ENCODE assay signal across 6 cellular contexts in the genomic region with DNA sequence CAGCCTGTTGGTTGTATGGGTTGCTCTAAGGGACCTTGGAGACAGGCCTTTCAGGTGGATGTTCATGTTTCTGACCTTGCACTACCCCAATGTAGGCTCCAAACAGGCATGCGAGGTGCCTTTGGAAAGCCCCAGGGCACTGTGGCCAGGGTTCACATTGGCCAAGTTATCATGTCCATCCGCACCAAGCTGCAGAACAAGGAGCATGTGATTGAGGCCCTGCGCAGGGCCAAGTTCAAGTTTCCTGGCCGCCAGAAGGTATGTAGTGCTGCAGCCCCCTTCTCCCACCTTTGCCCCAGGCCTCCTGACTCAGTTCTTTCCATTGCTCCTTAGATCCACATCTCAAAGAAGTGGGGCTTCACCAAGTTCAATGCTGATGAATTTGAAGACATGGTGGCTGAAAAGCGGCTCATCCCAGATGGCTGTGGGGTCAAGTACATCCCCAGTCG. TPM values are rescaled to one million over a fixed set of nuclear protein-coding genes. Genes with fewer than 3 reads are reported as not detected.
DNase-seq lines count a peak whose midpoint lies in the region; ATAC-seq and TF ChIP-seq lines count a peak whose summit lies in the region.
"Not testable (repeated sequence)": the region's sequence is repeated elsewhere in the genome, so short reads cannot be mapped to it uniquely, and the experiment has no call there.

No MANE protein-coding gene starts in this region.

- ATAC-seq in IMR-90 (ENCODE audit: low read depth) = not testable (repeated sequence)

- not testable (repeated sequence) for TF ChIP-seq RAD21 in IMR-90 (IDR thresholded peaks at IDR 0.05; ENCODE audit: low read length)

- not testable (repeated sequence) for H3K56ac ChIP-seq in IMR-90 (ENCODE audit: extremely low read depth, insufficient read depth, low read length)

- POLR2A ChIA-PET in IMR-90 (lab: Charles Lee; ENCODE audit: unreplicated experiment) = not testable (repeated sequence)

- peaks cover 38% of the 10 kb centered on the region for H3K36me3 Mint-ChIP-seq in activated CD4-positive, alpha-beta T cell treated with anti-CD3 and anti-CD28 coated beads, Interleukin-2, amount 10 ng/mL, durations not matched to agents 24 days and 14 days (ENCODE audit: low read depth)
- H3K36me3 Mint-ChIP-seq in brain = peaks cover 25% of the 10 kb centered on the region

- H3K4ac ChIP-seq in IMR-90 (ENCODE audit: low read depth, low read length) = not testable (repeated sequence)

- CTCF ChIA-PET in IMR-90 (lab: Yijun Ruan, JAX) = not testable (repeated sequence)

- peaks cover 44% of the 10 kb centered on the region for H4K20me1 ChIP-seq in IMR-90 (ENCODE audit: insufficient read depth, low read length)

- not testable (repeated sequence) for H3K9me1 ChIP-seq in IMR-90 (ENCODE audit: insufficient read depth, low read length)

- H3K4me2 ChIP-seq in IMR-90 (ENCODE audit: low read depth, low read length) = not testable (repeated sequence)

- peak overlapping the region; percentile 92 for H3K4me3 Mint-ChIP-seq in activated CD4-positive, alpha-beta T cell treated with anti-CD3 and anti-CD28 coated beads, Interleukin-2, amount 10 ng/mL, durations not matched to agents 24 days and 14 days
- H3K4me3 Mint-ChIP-seq in brain = peak overlapping the region; percentile 37 to 99 (median 97)

- not testable (repeated sequence) for H4K91ac ChIP-seq in IMR-90 (ENCODE audit: insufficient read depth, low read depth, low read length)

- H3K4me1 ChIP-seq in BE2C; IMR-90 (ENCODE audit: control insufficient read depth, insufficient read depth, low read length); iPS-18a (ENCODE audit: control insufficient read depth, low read depth, low read length): not testable (repeated sequence)

- H3K79me1 ChIP-seq in IMR-90 (ENCODE audit: low read depth in 1 of 2, low read length in 2 of 2) = peaks cover 4 to 24% of the 10 kb centered on the region in 2 experiments; a peak in 3 of 4 replicates

- H2BK15ac ChIP-seq in IMR-90 (ENCODE audit: low read depth, low read length) = not testable (repeated sequence)

- not testable (repeated sequence) for DNase-seq in BE2C; IMR-90; activated CD4-positive, alpha-beta T cell treated with anti-CD3 and anti-CD28 coated beads, Interleukin-2, amount 10 ng/mL, durations not matched to agents 24 days and 14 days; retinal pigment epithelial cell (ENCODE audit: low read depth)

- not testable (repeated sequence) for H3K9me3 Mint-ChIP-seq in activated CD4-positive, alpha-beta T cell treated with anti-CD3 and anti-CD28 coated beads, Interleukin-2, amount 10 ng/mL, durations not matched to agents 24 days and 14 days
- peaks cover 0 to 39% (median 0%) of the 10 kb centered on the region in 5 experiments for H3K9me3 Mint-ChIP-seq in brain

- H2BK5ac ChIP-seq in IMR-90 (ENCODE audit: low read depth, low read length, poor library complexity, severe bottlenecking) = not testable (repeated sequence)

- not testable (repeated sequence) for H3K23ac ChIP-seq in IMR-90 (ENCODE audit: low read depth, low read length)

- H3K27ac Mint-ChIP-seq in activated CD4-positive, alpha-beta T cell treated with anti-CD3 and anti-CD28 coated beads, Interleukin-2, amount 10 ng/mL, durations not matched to agents 24 days and 14 days = peak overlapping the region; percentile 100
- peak overlapping the region in 1 of 5 experiments; percentile 24 for H3K27ac Mint-ChIP-seq in brain

- not testable (repeated sequence) for H3K9ac ChIP-seq in IMR-90 (ENCODE audit: low read depth, low read length); iPS-18a (ENCODE audit: low read length)

- H4K8ac ChIP-seq in IMR-90 (ENCODE audit: low read depth in 2 of 2, low read length in 2 of 2) = not testable (repeated sequence)

- H3K4me3 ChIP-seq in BE2C (ENCODE audit: low read depth, low read length) (peak overlapping the region; percentile 81; the same call in 1 of the 2 replicates), iPS-18a (ENCODE audit: low read length) (peak overlapping the region; percentile 87), retinal pigment epithelial cell (ENCODE audit: low read length) (peak overlapping the region; percentile 88)
- not testable (repeated sequence) for H3K4me3 ChIP-seq in IMR-90 (ENCODE audit: insufficient read depth, low read depth, low read length)

- not testable (repeated sequence) for TF ChIP-seq POLR2A in IMR-90 (IDR thresholded peaks at IDR 0.05; ENCODE audit: low read depth, low read length)

- H3K36me3 ChIP-seq in BE2C (peaks cover 33% of the 10 kb centered on the region), IMR-90 (ENCODE audit: control insufficient read depth, insufficient read depth, low read length) (peaks cover 21% of the 10 kb centered on the region), iPS-18a (ENCODE audit: control insufficient read depth, low read depth, low read length) (peaks cover 22% of the 10 kb centered on the region)

- not testable (repeated sequence) for H3K27ac ChIP-seq in IMR-90 (ENCODE audit: insufficient read depth, low read length); iPS-18a (ENCODE audit: low read length)

- H4K5ac ChIP-seq in IMR-90 (ENCODE audit: low read depth, low read length) = not testable (repeated sequence)

- not testable (repeated sequence) for BruUV-seq in IMR-90 (replicated peaks; lab: Mats Ljungman, UMichigan)

- no CpG with 5 or more reads among the region's 6 CpGs for WGBS in IMR-90 (ENCODE audit: extremely low coverage in 2 of 2, insufficient read length in 1 of 2), 2 experiments

- peaks cover 11% of the 10 kb centered on the region for H3K4me1 Mint-ChIP-seq in activated CD4-positive, alpha-beta T cell treated with anti-CD3 and anti-CD28 coated beads, Interleukin-2, amount 10 ng/mL, durations not matched to agents 24 days and 14 days
- peaks cover 16% of the 10 kb centered on the region for H3K4me1 Mint-ChIP-seq in brain

- not testable (repeated sequence) for H2AK9ac ChIP-seq in IMR-90 (replicated peaks; ENCODE audit: low read depth, low read length, poor library complexity)

- dilution Hi-C loops in IMR-90 (cut with HindIII; ENCODE audit: low sequenced_read_pairs, unreplicated experiment) = not testable (repeated sequence)

- not testable (repeated sequence) for H3K27me3 ChIP-seq in BE2C; IMR-90 (ENCODE audit: control insufficient read depth, insufficient read depth, low read length); iPS-18a (ENCODE audit: control insufficient read depth, insufficient read depth, low read length)

- intact Hi-C loops in IMR-90 (cut with micrococcal nuclease); activated CD4-positive, alpha-beta T cell treated with anti-CD3 and anti-CD28 coated beads, Interleukin-2, amount 10 ng/mL, durations not matched to agents 24 days and 14 days (cut with micrococcal nuclease): not testable (repeated sequence)

- H3K9me3 ChIP-seq in BE2C; IMR-90 (ENCODE audit: control insufficient read depth, insufficient read depth, low read length); iPS-18a (ENCODE audit: control insufficient read depth, low read depth, low read length): not testable (repeated sequence)

- H2BK120ac ChIP-seq in IMR-90 (ENCODE audit: low read depth, low read length) = not testable (repeated sequence)

- H3K27me3 Mint-ChIP-seq in activated CD4-positive, alpha-beta T cell treated with anti-CD3 and anti-CD28 coated beads, Interleukin-2, amount 10 ng/mL, durations not matched to agents 24 days and 14 days = not testable (repeated sequence)
- peaks cover 13% of the 10 kb centered on the region for H3K27me3 Mint-ChIP-seq in brain

- H2BK20ac ChIP-seq in IMR-90 (ENCODE audit: low read depth, low read length) = not testable (repeated sequence)

- not testable (repeated sequence) for H2AFZ ChIP-seq in IMR-90 (replicated peaks; ENCODE audit: low read length, poor library complexity)

- H2AK5ac ChIP-seq in IMR-90 (ENCODE audit: low read depth, low read length) = not testable (repeated sequence)

- in situ Hi-C loops in IMR-90 (cut with MboI; ENCODE audit: low sequenced_read_pairs) = not testable (repeated sequence)

- not testable (repeated sequence) for H3K18ac ChIP-seq in IMR-90 (ENCODE audit: low read depth, low read length)

- H3K14ac ChIP-seq in IMR-90 (replicated peaks; ENCODE audit: low read depth, low read length) = peak overlapping the region; percentile 15; the same call in 1 of the 2 replicates

- not testable (repeated sequence) for TF ChIP-seq CTCF in BE2C (IDR thresholded peaks at IDR 0.05; ENCODE audit: low read depth, low read length); IMR-90 (conservative IDR thresholded peaks at IDR 0.05; ENCODE audit: low read depth, low read length); brain (conservative IDR thresholded peaks at IDR 0.05); retinal pigment epithelial cell (conservative IDR thresholded peaks at IDR 0.05; ENCODE audit: low read depth, low read length)

RNA-seq across cellular contexts. Expression of a gene that starts 2.2 kb away (rescaled TPM):
- polyA plus RNA-seq in BE2C (2012; ENCODE audit: insufficient read depth, insufficient read length, low read depth) = 1,809 TPM
- total RNA-seq in IMR-90 (2012; rRNA removed) = 1,582 and 1,900 TPM in 2 replicates
- polyA plus RNA-seq in IMR-90 (2012; rRNA removed) (4,696 and 7,467 TPM in 2 replicates), brain (ENCODE audit: insufficient read depth, low read depth, low replicate concordance) (5,372 TPM)
- polyA plus RNA-seq in IMR-90 (2012; cell fraction: cytosol; rRNA removed) = 1,699 and 6,181 TPM in 2 replicates
- polyA plus RNA-seq in IMR-90 (2012; cell fraction: nucleus; rRNA removed; ENCODE audit: low replicate concordance) = 2,396 and 4,012 TPM in 2 replicates
- total RNA-seq in activated CD4-positive, alpha-beta T cell treated with anti-CD3 and anti-CD28 coated beads, Interleukin-2, amount 10 ng/mL, durations not matched to agents 24 days and 14 days = 2,338 and 2,364 TPM in 2 replicates

RNA-seq across cellular contexts. Expression of a gene that starts 8.7 kb away (rescaled TPM):
- polyA plus RNA-seq in BE2C (2012; ENCODE audit: insufficient read depth, insufficient read length, low read depth) = 20.5 TPM
- total RNA-seq in IMR-90 (2012; rRNA removed) = 42.5 and 51.4 TPM in 2 replicates
- polyA plus RNA-seq in IMR-90 (2012; rRNA removed) (54.7 and 55.5 TPM in 2 replicates), brain (ENCODE audit: insufficient read depth, low read depth, low replicate concordance) (30.0 TPM)
- polyA plus RNA-seq in IMR-90 (2012; cell fraction: cytosol; rRNA removed) = 29.9 and 61.9 TPM in 2 replicates
- 29.2 and 61.8 TPM in 2 replicates for polyA plus RNA-seq in IMR-90 (2012; cell fraction: nucleus; rRNA removed; ENCODE audit: low replicate concordance)
- total RNA-seq in activated CD4-positive, alpha-beta T cell treated with anti-CD3 and anti-CD28 coated beads, Interleukin-2, amount 10 ng/mL, durations not matched to agents 24 days and 14 days = 13.5 and 13.8 TPM in 2 replicates

RNA-seq across cellular contexts. Expression of a gene that starts 10.9 kb away (rescaled TPM):
- 35.5 TPM for polyA plus RNA-seq in BE2C (2012; ENCODE audit: insufficient read depth, insufficient read length, low read depth)
- 4.4 and 4.8 TPM in 2 replicates for total RNA-seq in IMR-90 (2012; rRNA removed)
- polyA plus RNA-seq in IMR-90 (2012; rRNA removed) (24.4 and 26.6 TPM in 2 replicates), brain (ENCODE audit: insufficient read depth, low read depth, low replicate concordance) (23.3 TPM)
- polyA plus RNA-seq in IMR-90 (2012; cell fraction: cytosol; rRNA removed) = 11.7 and 12.2 TPM in 2 replicates
- polyA plus RNA-seq in IMR-90 (2012; cell fraction: nucleus; rRNA removed; ENCODE audit: low replicate concordance) = 146 and 212 TPM in 2 replicates
- 65.5 and 66.0 TPM in 2 replicates for total RNA-seq in activated CD4-positive, alpha-beta T cell treated with anti-CD3 and anti-CD28 coated beads, Interleukin-2, amount 10 ng/mL, durations not matched to agents 24 days and 14 days

RNA-seq across cellular contexts. Expression of a gene that starts 21.3 kb away (rescaled TPM):
- polyA plus RNA-seq in BE2C (2012; ENCODE audit: insufficient read depth, insufficient read length, low read depth) = 182 TPM
- 9.9 and 11.4 TPM in 2 replicates for total RNA-seq in IMR-90 (2012; rRNA removed)
- polyA plus RNA-seq in IMR-90 (2012; rRNA removed) (68.8 and 80.6 TPM in 2 replicates), brain (ENCODE audit: insufficient read depth, low read depth, low replicate concordance) (111 TPM)
- polyA plus RNA-seq in IMR-90 (2012; cell fraction: cytosol; rRNA removed) = 53.8 and 120 TPM in 2 replicates
- polyA plus RNA-seq in IMR-90 (2012; cell fraction: nucleus; rRNA removed; ENCODE audit: low replicate concordance) = 118 and 134 TPM in 2 replicates
- total RNA-seq in activated CD4-positive, alpha-beta T cell treated with anti-CD3 and anti-CD28 coated beads, Interleukin-2, amount 10 ng/mL, durations not matched to agents 24 days and 14 days = 91.7 and 92.8 TPM in 2 replicates

RNA-seq across cellular contexts. Expression of a gene that starts 26.0 kb away (rescaled TPM):
- polyA plus RNA-seq in BE2C (2012; ENCODE audit: insufficient read depth, insufficient read length, low read depth) = 487 TPM
- 1,356 and 1,443 TPM in 2 replicates for total RNA-seq in IMR-90 (2012; rRNA removed)
- polyA plus RNA-seq in IMR-90 (2012; rRNA removed) = 1,357 and 1,435 TPM in 2 replicates
- polyA plus RNA-seq in IMR-90 (2012; cell fraction: cytosol; rRNA removed) = 639 and 1,121 TPM in 2 replicates
- polyA plus RNA-seq in IMR-90 (2012; cell fraction: nucleus; rRNA removed; ENCODE audit: low replicate concordance) = 2,032 and 4,690 TPM in 2 replicates
- 824 and 840 TPM in 2 replicates for total RNA-seq in activated CD4-positive, alpha-beta T cell treated with anti-CD3 and anti-CD28 coated beads, Interleukin-2, amount 10 ng/mL, durations not matched to agents 24 days and 14 days
- polyA plus RNA-seq in brain (ENCODE audit: insufficient read depth, low read depth, low replicate concordance) = 334 TPM

Comparison
In these comparisons a context has a peak if more than half of its experiments do, and no peak if none do; other contexts are left out.
1. RNA of a gene that starts 10.9 kb away (total RNA-seq): 65.5 to 66.0 TPM in activated CD4-positive, alpha-beta T cell treated with anti-CD3 and anti-CD28 coated beads, Interleukin-2, amount 10 ng/mL, durations not matched to agents 24 days and 14 days; 4.4 to 4.8 TPM in IMR-90; every median in the first group is over 10 times any median in the second.